ENCODE assay signal across 2 cellular contexts in the genomic region with DNA sequence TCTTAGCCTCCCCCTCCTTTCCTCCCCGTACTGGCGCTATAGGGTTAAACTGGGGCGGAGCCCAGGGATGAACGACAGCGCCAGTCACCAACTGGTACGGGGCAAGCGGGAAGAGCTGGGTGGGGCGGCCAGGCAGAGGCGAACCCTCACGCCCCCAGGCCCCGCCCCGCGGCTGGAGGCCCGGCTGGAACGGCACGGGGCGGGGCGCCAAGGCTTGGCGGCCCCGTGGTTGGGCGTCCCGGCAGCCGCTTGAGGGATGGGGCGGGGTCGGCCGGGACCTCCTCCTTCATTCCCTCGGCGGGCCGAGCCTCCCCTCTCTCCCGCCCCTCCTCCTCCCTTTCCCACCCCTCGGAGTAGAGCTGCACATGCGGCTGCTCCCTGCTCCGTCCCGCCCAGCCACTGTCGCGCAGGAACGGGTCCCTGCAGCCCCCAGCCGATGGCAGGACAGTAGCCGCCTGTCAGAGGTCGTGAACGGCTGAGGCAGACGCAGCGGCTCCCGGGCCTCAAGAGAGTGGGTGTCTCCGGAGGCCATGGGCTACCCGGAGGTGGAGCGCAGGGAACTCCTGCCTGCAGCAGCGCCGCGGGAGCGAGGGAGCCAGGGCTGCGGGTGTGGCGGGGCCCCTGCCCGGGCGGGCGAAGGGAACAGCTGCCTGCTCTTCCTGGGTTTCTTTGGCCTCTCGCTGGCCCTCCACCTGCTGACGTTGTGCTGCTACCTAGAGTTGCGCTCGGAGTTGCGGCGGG.
TF ChIP-seq lines count a peak whose summit lies in the region.

Gene EDA, plus strand, starts transcription at position 335 of the 741 bp plus-strand sequence.

TF ChIP-seq in HEK293, 187 proteins besides CTCF, POLR2A, EP300 and RAD21 (continued from another document and continues in another):
- TF ChIP-seq ZNF449 (tag by site-specific recombination; IDR thresholded peaks at IDR 0.05) (peak; percentile 55), ZNF391 (tag by site-specific recombination; IDR thresholded peaks at IDR 0.05; ENCODE audit: borderline replicate concordance, low read depth) (no peak), OSR2 (tag by site-specific recombination; IDR thresholded peaks at IDR 0.05) (peak; percentile 49; the same call in 1 of the 2 replicates), HOXD13 (CRISPR knock-in tag; IDR thresholded peaks at IDR 0.05; ENCODE audit: borderline replicate concordance) (no peak), ZSCAN23 (tag by site-specific recombination; IDR thresholded peaks at IDR 0.05) (no peak), ZNF114 (tag by site-specific recombination; IDR thresholded peaks at IDR 0.05) (no peak), ZFHX2 (tag by site-specific recombination; conservative IDR thresholded peaks at IDR 0.05) (no peak; the same call in 1 of the 2 replicates), ZNF132 (tag by site-specific recombination; IDR thresholded peaks at IDR 0.05; ENCODE audit: borderline replicate concordance) (no peak), HOXA7 (CRISPR knock-in tag; IDR thresholded peaks at IDR 0.05; ENCODE audit: borderline replicate concordance) (no peak), KLF16 (tag by site-specific recombination; IDR thresholded peaks at IDR 0.05) (peak; percentile 57; the same call in 1 of the 2 replicates), ZNF776 (tag by site-specific recombination; IDR thresholded peaks at IDR 0.05; ENCODE audit: borderline replicate concordance) (no peak), ZNF341 (tag by site-specific recombination; IDR thresholded peaks at IDR 0.05; ENCODE audit: low read depth) (peak; percentile 95), IKZF3 (tag by site-specific recombination; IDR thresholded peaks at IDR 0.05) (peak; percentile 45; the same call in 1 of the 2 replicates), ZNF585B (tag by site-specific recombination; IDR thresholded peaks at IDR 0.05) (no peak), ZNF560 (tag by site-specific recombination; IDR thresholded peaks at IDR 0.05; ENCODE audit: borderline replicate concordance) (no peak), ZNF248 (tag by site-specific recombination; IDR thresholded peaks at IDR 0.05) (no peak), ZNF24 (tag by site-specific recombination; IDR thresholded peaks at IDR 0.05) (no peak), ZNF530 (tag by site-specific recombination; IDR thresholded peaks at IDR 0.05; ENCODE audit: low read depth) (no peak), PBX3 (CRISPR knock-in tag; IDR thresholded peaks at IDR 0.05) (peak; percentile 94), ZNF16 (tag by site-specific recombination; IDR thresholded peaks at IDR 0.05; ENCODE audit: low read depth) (no peak), EGR2 (tag by site-specific recombination; IDR thresholded peaks at IDR 0.05; ENCODE audit: low read depth) (no peak), ZNF404 (tag by site-specific recombination; IDR thresholded peaks at IDR 0.05) (no peak), ZNF48 (tag by site-specific recombination; IDR thresholded peaks at IDR 0.05) (no peak)
- TF ChIP-seq, protein P1, sequence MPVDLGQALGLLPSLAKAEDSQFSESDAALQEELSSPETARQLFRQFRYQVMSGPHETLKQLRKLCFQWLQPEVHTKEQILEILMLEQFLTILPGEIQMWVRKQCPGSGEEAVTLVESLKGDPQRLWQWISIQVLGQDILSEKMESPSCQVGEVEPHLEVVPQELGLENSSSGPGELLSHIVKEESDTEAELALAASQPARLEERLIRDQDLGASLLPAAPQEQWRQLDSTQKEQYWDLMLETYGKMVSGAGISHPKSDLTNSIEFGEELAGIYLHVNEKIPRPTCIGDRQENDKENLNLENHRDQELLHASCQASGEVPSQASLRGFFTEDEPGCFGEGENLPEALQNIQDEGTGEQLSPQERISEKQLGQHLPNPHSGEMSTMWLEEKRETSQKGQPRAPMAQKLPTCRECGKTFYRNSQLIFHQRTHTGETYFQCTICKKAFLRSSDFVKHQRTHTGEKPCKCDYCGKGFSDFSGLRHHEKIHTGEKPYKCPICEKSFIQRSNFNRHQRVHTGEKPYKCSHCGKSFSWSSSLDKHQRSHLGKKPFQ (tag by site-specific recombination; IDR thresholded peaks at IDR 0.05), result no peak
- TF ChIP-seq, protein P2, sequence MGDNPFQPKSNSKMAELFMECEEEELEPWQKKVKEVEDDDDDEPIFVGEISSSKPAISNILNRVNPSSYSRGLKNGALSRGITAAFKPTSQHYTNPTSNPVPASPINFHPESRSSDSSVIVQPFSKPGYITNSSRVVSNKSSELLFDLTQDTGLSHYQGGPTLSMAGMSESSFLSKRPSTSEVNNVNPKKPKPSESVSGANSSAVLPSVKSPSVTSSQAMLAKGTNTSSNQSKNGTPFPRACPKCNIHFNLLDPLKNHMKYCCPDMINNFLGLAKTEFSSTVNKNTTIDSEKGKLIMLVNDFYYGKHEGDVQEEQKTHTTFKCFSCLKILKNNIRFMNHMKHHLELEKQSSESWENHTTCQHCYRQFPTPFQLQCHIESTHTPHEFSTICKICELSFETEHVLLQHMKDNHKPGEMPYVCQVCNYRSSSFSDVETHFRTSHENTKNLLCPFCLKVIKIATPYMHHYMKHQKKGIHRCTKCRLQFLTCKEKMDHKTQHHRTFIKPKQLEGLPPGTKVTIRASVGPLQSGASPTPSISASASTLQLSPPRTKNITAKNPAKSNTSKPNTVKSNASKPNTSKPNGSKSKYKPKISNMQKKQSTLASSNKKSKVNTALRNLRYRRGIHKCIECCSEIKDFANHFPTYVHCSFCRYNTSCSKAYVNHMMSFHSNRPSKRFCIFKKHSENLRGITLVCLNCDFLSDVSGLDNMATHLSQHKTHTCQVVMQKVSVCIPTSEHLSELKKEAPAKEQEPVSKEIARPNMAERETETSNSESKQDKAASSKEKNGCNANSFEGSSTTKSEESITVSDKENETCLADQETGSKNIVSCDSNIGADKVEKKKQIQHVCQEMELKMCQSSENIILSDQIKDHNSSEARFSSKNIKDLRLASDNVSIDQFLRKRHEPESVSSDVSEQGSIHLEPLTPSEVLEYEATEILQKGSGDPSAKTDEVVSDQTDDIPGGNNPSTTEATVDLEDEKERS (tag by site-specific recombination; IDR thresholded peaks at IDR 0.05), result no peak

TF ChIP-seq in liver, 16 proteins besides CTCF, POLR2A, EP300 and RAD21 (continued from another document):
- TF ChIP-seq, protein P3, sequence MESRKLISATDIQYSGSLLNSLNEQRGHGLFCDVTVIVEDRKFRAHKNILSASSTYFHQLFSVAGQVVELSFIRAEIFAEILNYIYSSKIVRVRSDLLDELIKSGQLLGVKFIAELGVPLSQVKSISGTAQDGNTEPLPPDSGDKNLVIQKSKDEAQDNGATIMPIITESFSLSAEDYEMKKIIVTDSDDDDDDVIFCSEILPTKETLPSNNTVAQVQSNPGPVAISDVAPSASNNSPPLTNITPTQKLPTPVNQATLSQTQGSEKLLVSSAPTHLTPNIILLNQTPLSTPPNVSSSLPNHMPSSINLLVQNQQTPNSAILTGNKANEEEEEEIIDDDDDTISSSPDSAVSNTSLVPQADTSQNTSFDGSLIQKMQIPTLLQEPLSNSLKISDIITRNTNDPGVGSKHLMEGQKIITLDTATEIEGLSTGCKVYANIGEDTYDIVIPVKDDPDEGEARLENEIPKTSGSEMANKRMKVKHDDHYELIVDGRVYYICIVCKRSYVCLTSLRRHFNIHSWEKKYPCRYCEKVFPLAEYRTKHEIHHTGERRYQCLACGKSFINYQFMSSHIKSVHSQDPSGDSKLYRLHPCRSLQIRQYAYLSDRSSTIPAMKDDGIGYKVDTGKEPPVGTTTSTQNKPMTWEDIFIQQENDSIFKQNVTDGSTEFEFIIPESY (IDR thresholded peaks at IDR 0.05), result no peak
- TF ChIP-seq TAF1 (conservative IDR thresholded peaks at IDR 0.05) (no peak), FOXA2 (IDR thresholded peaks at IDR 0.05) (no peak), JUND (IDR thresholded peaks at IDR 0.05) (no peak)
- TF ChIP-seq, protein P4, sequence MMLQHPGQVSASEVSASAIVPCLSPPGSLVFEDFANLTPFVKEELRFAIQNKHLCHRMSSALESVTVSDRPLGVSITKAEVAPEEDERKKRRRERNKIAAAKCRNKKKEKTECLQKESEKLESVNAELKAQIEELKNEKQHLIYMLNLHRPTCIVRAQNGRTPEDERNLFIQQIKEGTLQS (IDR thresholded peaks at IDR 0.05), result no peak
